In the genomic region with DNA sequence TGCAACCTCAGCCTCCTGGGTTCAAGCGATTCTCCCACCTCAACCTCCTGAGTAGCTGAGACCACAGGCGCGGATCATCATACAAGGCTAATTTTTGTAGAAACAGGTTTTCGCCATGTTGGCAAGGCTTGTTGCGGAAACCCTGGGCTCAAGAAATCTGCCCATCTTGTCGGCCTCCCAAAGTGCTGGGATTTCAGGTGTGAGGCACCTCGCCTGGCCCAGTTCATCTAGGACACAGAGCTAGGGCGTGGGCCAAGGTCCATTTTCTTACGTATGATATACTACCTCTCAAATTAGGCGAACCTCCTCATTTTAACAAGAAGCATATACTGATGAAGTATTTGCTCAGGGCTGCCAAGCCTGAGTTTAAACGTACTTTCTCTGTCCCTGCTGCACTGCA, we compare ENCODE assay signal across 2 cellular contexts.
TF ChIP-seq lines count a peak whose summit lies in the region.

No MANE protein-coding gene starts in this region.

TF ChIP-seq in GM23338, 12 proteins besides CTCF, POLR2A, EP300 and RAD21:
- no peak for TF ChIP-seq JUNB (IDR thresholded peaks at IDR 0.05; ENCODE audit: unreplicated experiment)
- TF ChIP-seq POLR2AphosphoS5 (IDR thresholded peaks at IDR 0.05; ENCODE audit: low read depth): 0 out of 2 replicates have a peak, but pooled peaks have one; percentile 23

TF ChIP-seq in endothelial cell of umbilical vein, 7 proteins besides CTCF, POLR2A, EP300 and RAD21:
- no peak for TF ChIP-seq EZH2 (IDR thresholded peaks at IDR 0.05; ENCODE audit: borderline replicate concordance, low read depth, low read length, severe bottlenecking)
- no peak for TF ChIP-seq MYC (IDR thresholded peaks at IDR 0.05; ENCODE audit: low read depth, low read length)
- TF ChIP-seq POLR2AphosphoS5 (IDR thresholded peaks at IDR 0.05; ENCODE audit: insufficient read depth, low read depth, low read length): no peak
TF ChIP-seq in endothelial cell of umbilical vein: peak in this region for 0.
